30 cellular contexts compared by ENCODE assay signal in genomic region chr7:37194943-37195342, GRCh38.
"Had no signal": no experiment of that assay in that cellular context is flagged by ENCODE, and none has a peak within 500 bp of the region (broad histone marks: within the 10 kb centered on the region; RNA-seq: fewer than 3 reads in every experiment).

No MANE protein-coding gene starts in this region.

- H3K4me3 Mint-ChIP-seq: activated CD4-positive, alpha-beta T cell treated with anti-CD3 and anti-CD28 coated beads for 36 hours; activated CD4-positive, alpha-beta T cell treated with anti-CD3 and anti-CD28 coated beads, Interleukin-2, amount 10 ng/mL, durations not matched to agents 7 days and 5 days; activated CD8-positive, alpha-beta T cell treated with anti-CD3 and anti-CD28 coated beads for 36 hours; activated naive CD4-positive, alpha-beta T cell treated with anti-CD3 and anti-CD28 coated beads for 36 hours; activated naive CD8-positive, alpha-beta T cell treated with anti-CD3 and anti-CD28 coated beads, Interleukin-2, amount 10 ng/mL, durations not matched to agents 7 days and 5 days; activated T-cell treated with anti-CD3 and anti-CD28 coated beads, Interleukin-2, amount 50 U/mL, for 4 hours; brain; central memory CD8-positive, alpha-beta T cell; dendritic cell treated with granulocyte-macrophage colony-stimulating factor and Interleukin-4, amounts not matched to agents 40 ng/mL and 50 ng/mL, for 4 days; effector memory CD8-positive, alpha-beta T cell; T-cell; T-helper 1 cell treated with Interleukin-12 subunit alpha and Interleukin-12 subunit beta and Interleukin-4 antibody, amounts not matched to agents 30 μg/mL and 1 μg/mL, for 36 hours; T-helper 2 cell treated with Interferon-gamma antibody and Interleukin-4, amounts not matched to agents 5 μg/mL and 100 μg/mL, for 36 hours had no signal

- H3K27ac ChIP-seq: ascending aorta, breast epithelium, coronary artery, esophagus squamous epithelium, gastroesophageal sphincter had no signal

- H3K36me3 ChIP-seq: ascending aorta, breast epithelium, cardiac muscle cell had no signal

- H3K4me1 ChIP-seq: breast epithelium had no signal

- H3K9me3 ChIP-seq: ascending aorta, breast epithelium, esophagus squamous epithelium, gastroesophageal sphincter had no signal

- ATAC-seq: activated CD4-positive, alpha-beta T cell treated with anti-CD3 and anti-CD28 coated beads for 36 hours; activated CD8-positive, alpha-beta T cell treated with anti-CD3 and anti-CD28 coated beads for 36 hours; activated T-cell treated with anti-CD3 and anti-CD28 coated beads, Interleukin-2, amount 50 U/mL, for 4 hours; effector memory CD8-positive, alpha-beta T cell; gastroesophageal sphincter; T-cell had no signal

- H3K27ac Mint-ChIP-seq: activated CD4-positive, alpha-beta T cell treated with anti-CD3 and anti-CD28 coated beads for 36 hours; activated CD8-positive, alpha-beta T cell treated with anti-CD3 and anti-CD28 coated beads for 36 hours; activated naive CD4-positive, alpha-beta T cell treated with anti-CD3 and anti-CD28 coated beads for 36 hours; activated naive CD8-positive, alpha-beta T cell treated with anti-CD3 and anti-CD28 coated beads, Interleukin-2, amount 10 ng/mL, durations not matched to agents 7 days and 5 days; activated T-helper 2 cell treated with anti-CD3 and anti-CD28 coated beads, Interferon-gamma antibody, Interleukin-2, Interleukin-4, amounts not matched to agents 10 μg/mL and 5 μg/mL and 100 μg/mL, durations not matched to agents 14 hours and 24 hours and 36 hours; dendritic cell treated with granulocyte-macrophage colony-stimulating factor and Interleukin-4, amounts not matched to agents 40 ng/mL and 50 ng/mL, for 4 days; T-cell; T-helper 1 cell treated with Interleukin-12 subunit alpha and Interleukin-12 subunit beta and Interleukin-4 antibody, amounts not matched to agents 30 μg/mL and 1 μg/mL, for 36 hours had no signal

- H3K36me3 Mint-ChIP-seq: brain had no signal

- H3K9me3 Mint-ChIP-seq: activated CD4-positive, alpha-beta T cell treated with anti-CD3 and anti-CD28 coated beads, Interleukin-2, amount 10 ng/mL, durations not matched to agents 7 days and 5 days; activated CD8-positive, alpha-beta T cell treated with anti-CD3 and anti-CD28 coated beads for 36 hours; activated naive CD4-positive, alpha-beta T cell treated with anti-CD3 and anti-CD28 coated beads for 36 hours; activated naive CD8-positive, alpha-beta T cell treated with anti-CD3 and anti-CD28 coated beads, Interleukin-2, amount 10 ng/mL, durations not matched to agents 7 days and 5 days; activated T-cell treated with anti-CD3 and anti-CD28 coated beads, Interleukin-2, amount 50 U/mL, for 4 hours; activated T-helper 2 cell treated with anti-CD3 and anti-CD28 coated beads, Interferon-gamma antibody, Interleukin-2, Interleukin-4, amounts not matched to agents 10 μg/mL and 5 μg/mL and 100 μg/mL, durations not matched to agents 14 hours and 24 hours and 36 hours; brain; central memory CD8-positive, alpha-beta T cell; dendritic cell treated with granulocyte-macrophage colony-stimulating factor and Interleukin-4, amounts not matched to agents 40 ng/mL and 50 ng/mL, for 4 days; effector memory CD8-positive, alpha-beta T cell; T-cell; T-helper 1 cell treated with Interleukin-12 subunit alpha and Interleukin-12 subunit beta and Interleukin-4 antibody, amounts not matched to agents 30 μg/mL and 1 μg/mL, for 36 hours; T-helper 2 cell treated with Interferon-gamma antibody and Interleukin-4, amounts not matched to agents 5 μg/mL and 100 μg/mL, for 36 hours had no signal

- H3K27me3 ChIP-seq: ascending aorta, breast epithelium, cardiac muscle cell, esophagus squamous epithelium, gastroesophageal sphincter had no signal

- DNase-seq: activated CD4-positive, alpha-beta T cell treated with anti-CD3 and anti-CD28 coated beads for 36 hours; activated CD4-positive, alpha-beta T cell treated with anti-CD3 and anti-CD28 coated beads, Interleukin-2, amount 10 ng/mL, durations not matched to agents 7 days and 5 days; activated CD4-positive, alpha-beta T cell treated with anti-CD3 and anti-CD28 coated beads, Interleukin-2, amount 50 U/mL, for 48 hours; activated CD4-positive, CD25-positive, alpha-beta regulatory T cell; activated CD4-positive, CD25-positive, alpha-beta regulatory T cell treated with anti-CD3 and anti-CD28 coated beads, Interleukin-2, amount 50 U/mL, for 72 hours; activated CD8-positive, alpha-beta memory T cell treated with anti-CD3 and anti-CD28 coated beads for 24 hours; activated CD8-positive, alpha-beta T cell treated with anti-CD3 and anti-CD28 coated beads for 36 hours; activated effector memory CD4-positive, alpha-beta T cell treated with anti-CD3 and anti-CD28 coated beads, Interleukin-2, amount 50 U/mL, for 16 hours; activated naive CD4-positive, alpha-beta T cell treated with anti-CD3 and anti-CD28 coated beads for 36 hours; activated naive CD8-positive, alpha-beta T cell treated with anti-CD3 and anti-CD28 coated beads, Interleukin-2, amount 10 ng/mL, durations not matched to agents 7 days and 5 days; activated T-cell treated with anti-CD3 and anti-CD28 coated beads, Interleukin-2, amount 50 U/mL, for 4 hours; effector CD4-positive, alpha-beta T cell; effector memory CD8-positive, alpha-beta T cell; esophagus squamous epithelium; foreskin melanocyte; hippocampal formation; SW 1271; T-cell; T1000 had no signal

- H3K4me3 ChIP-seq: ascending aorta, breast epithelium, cardiac muscle cell, coronary artery, esophagus squamous epithelium, gastroesophageal sphincter had no signal

- H3K27me3 Mint-ChIP-seq: activated CD4-positive, alpha-beta T cell treated with anti-CD3 and anti-CD28 coated beads for 36 hours; activated CD4-positive, alpha-beta T cell treated with anti-CD3 and anti-CD28 coated beads, Interleukin-2, amount 10 ng/mL, durations not matched to agents 7 days and 5 days; activated CD8-positive, alpha-beta T cell treated with anti-CD3 and anti-CD28 coated beads for 36 hours; activated naive CD8-positive, alpha-beta T cell treated with anti-CD3 and anti-CD28 coated beads, Interleukin-2, amount 10 ng/mL, durations not matched to agents 7 days and 5 days; brain; central memory CD8-positive, alpha-beta T cell; dendritic cell treated with granulocyte-macrophage colony-stimulating factor and Interleukin-4, amounts not matched to agents 40 ng/mL and 50 ng/mL, for 4 days; effector memory CD8-positive, alpha-beta T cell; T-cell had no signal
